ENCODE assay signal across 17 cellular contexts in genomic region chr2:160253440-160254296, GRCh38. TPM values are rescaled to one million over a fixed set of nuclear protein-coding genes. Genes with fewer than 3 reads are reported as not detected.
DNase-seq lines count a peak whose midpoint lies in the region; ATAC-seq, FAIRE-seq and TF ChIP-seq lines count a peak whose summit lies in the region.
"Had no signal": no experiment of that assay in that cellular context is flagged by ENCODE, and none has a peak within 500 bp of the region (broad histone marks: within the 10 kb centered on the region; RNA-seq: fewer than 3 reads in every experiment).

No MANE protein-coding gene starts in this region.

- intact Hi-C loops in Right ventricle myocardium superior (cut with DNase I) = no loop called here
- intact Hi-C loops in left colon (cut with DNase I, micrococcal nuclease) = no loop called here

- H3K9ac ChIP-seq in neural progenitor cell = no peak overlapping the region

- DNase-seq in Right ventricle myocardium superior (no peak), right atrium auricular region (ENCODE audit: low spot score) (no peak), bronchial epithelial cell (ENCODE audit: low read depth) (peak; percentile 59), left colon (no peak), neural progenitor cell (ENCODE audit: low spot score) (no peak), NK-92 (lab: John Stamatoyannopoulos, UW; ENCODE audit: unreplicated experiment) (no peak), NCI-H2196 treated with DMSO at 0.1 percent for 48 hours (lab: John Stamatoyannopoulos, UW; ENCODE audit: unreplicated experiment) (no peak), superior temporal gyrus (ENCODE audit: extremely low spot score) (no peak)
- DNase-seq: activated CD4-positive, alpha-beta memory T cell treated with anti-CD3 and anti-CD28 coated beads for 36 hours; activated naive CD4-positive, alpha-beta T cell; naive B cell; Peyer's patch; upper lobe of left lung had no signal

- H3K9me3 ChIP-seq in right atrium auricular region (no peaks in the 10 kb centered on the region), neural progenitor cell (ENCODE audit: low read depth) (no peaks in the 10 kb centered on the region)
- H3K9me3 ChIP-seq: MG63, Peyer's patch, upper lobe of left lung had no signal

- no peak overlapping the region for H3K4me2 ChIP-seq in neural progenitor cell

- peaks cover 7% of the 10 kb centered on the region for H3K27me3 Mint-ChIP-seq in neural progenitor cell (ENCODE audit: insufficient read depth, low read depth)

- TF ChIP-seq CTCF in right atrium auricular region (IDR thresholded peaks at IDR 0.05) (no peak), bronchial epithelial cell (IDR thresholded peaks at IDR 0.05; ENCODE audit: insufficient read depth, low read length, severe bottlenecking) (no peak), neural progenitor cell (IDR thresholded peaks at IDR 0.05) (no peak)

- no peaks in the 10 kb centered on the region for H3F3A ChIP-seq in neural progenitor cell (ENCODE audit: low read depth)

- H3K27me3 ChIP-seq in right atrium auricular region (no peaks in the 10 kb centered on the region), bronchial epithelial cell (ENCODE audit: control insufficient read depth, insufficient read depth, low read length) (no peaks in the 10 kb centered on the region), neural progenitor cell (no peaks in the 10 kb centered on the region)
- H3K27me3 ChIP-seq: MG63, Peyer's patch, upper lobe of left lung had no signal

- H3K36me3 Mint-ChIP-seq in neural progenitor cell = no peaks in the 10 kb centered on the region
- H3K36me3 Mint-ChIP-seq: activated CD4-positive, alpha-beta memory T cell treated with anti-CD3 and anti-CD28 coated beads for 36 hours; naive B cell had no signal

- H3K79me2 ChIP-seq in neural progenitor cell (ENCODE audit: low read depth) = no peaks in the 10 kb centered on the region

- ATAC-seq in Right ventricle myocardium superior (ENCODE audit: poor library complexity) (peak; percentile 61), left colon (peak; percentile 23)
- ATAC-seq: GM12878 had no signal

- no peaks in the 10 kb centered on the region for H4K20me1 ChIP-seq in neural progenitor cell (ENCODE audit: low read depth)

- H3K36me3 ChIP-seq in right atrium auricular region (no peaks in the 10 kb centered on the region), bronchial epithelial cell (ENCODE audit: control insufficient read depth, insufficient read depth, low read length) (no peaks in the 10 kb centered on the region), neural progenitor cell (no peaks in the 10 kb centered on the region)
- H3K36me3 ChIP-seq: MG63, Peyer's patch, upper lobe of left lung had no signal

- FAIRE-seq in bronchial epithelial cell (lab: Jason Lieb, UNC) = no peak
- FAIRE-seq: GM12878 had no signal

- H3K4me1 Mint-ChIP-seq in neural progenitor cell = peaks cover 19% of the 10 kb centered on the region

- H3K4me1 ChIP-seq in right atrium auricular region (peaks cover 0 to 29% of the 10 kb centered on the region in 2 donors), neural progenitor cell (no peaks in the 10 kb centered on the region)

- no peak overlapping the region for H3K27ac Mint-ChIP-seq in neural progenitor cell
- H3K27ac Mint-ChIP-seq: activated CD4-positive, alpha-beta memory T cell treated with anti-CD3 and anti-CD28 coated beads for 36 hours; naive B cell; T-helper 2 cell treated with Interferon-gamma antibody and Interleukin-4, amounts not matched to agents 5 μg/mL and 100 μg/mL, for 36 hours had no signal

- H3K27ac ChIP-seq in right atrium auricular region (peak overlapping the region in 1 of 2 donors; percentile 63), neural progenitor cell (no peak overlapping the region)
- H3K27ac ChIP-seq: Peyer's patch, upper lobe of left lung had no signal

- H3K9me3 Mint-ChIP-seq in neural progenitor cell = peaks cover 8% of the 10 kb centered on the region
- H3K9me3 Mint-ChIP-seq: activated CD4-positive, alpha-beta memory T cell treated with anti-CD3 and anti-CD28 coated beads for 36 hours; naive B cell; T-helper 2 cell treated with Interferon-gamma antibody and Interleukin-4, amounts not matched to agents 5 μg/mL and 100 μg/mL, for 36 hours had no signal

- no peak overlapping the region for H2AFZ ChIP-seq in neural progenitor cell (replicated peaks)

- no peak overlapping the region for H3K4me3 Mint-ChIP-seq in neural progenitor cell
- H3K4me3 Mint-ChIP-seq: activated CD4-positive, alpha-beta memory T cell treated with anti-CD3 and anti-CD28 coated beads for 36 hours; naive B cell; T-helper 2 cell treated with Interferon-gamma antibody and Interleukin-4, amounts not matched to agents 5 μg/mL and 100 μg/mL, for 36 hours had no signal

- H3K4me3 ChIP-seq in right atrium auricular region (no peak overlapping the region), bronchial epithelial cell (ENCODE audit: low read depth, low read length) (no peak overlapping the region), neural progenitor cell (no peak overlapping the region)
- H3K4me3 ChIP-seq: GM12878, MG63, Peyer's patch, upper lobe of left lung had no signal

RNA-seq across cellular contexts. Expression of gene ITGB6, which starts 53.6 kb away (rescaled TPM):
- total RNA-seq in Right ventricle myocardium superior (2.9 TPM), right atrium auricular region (under 1 TPM; 0.20 to 0.30 TPM), bronchial epithelial cell (21.1 and 31.5 TPM in 2 replicates), left colon (10 to 100 TPM; 19.7 to 28.0 TPM), neural progenitor cell (ENCODE audit: low replicate concordance) (not detected in 2 replicates)
- total RNA-seq: activated CD4-positive, alpha-beta memory T cell treated with anti-CD3 and anti-CD28 coated beads for 36 hours; GM12878; H4 had no signal
